Comparison of ENCODE assay signal across 9 cellular contexts in the genomic region with DNA sequence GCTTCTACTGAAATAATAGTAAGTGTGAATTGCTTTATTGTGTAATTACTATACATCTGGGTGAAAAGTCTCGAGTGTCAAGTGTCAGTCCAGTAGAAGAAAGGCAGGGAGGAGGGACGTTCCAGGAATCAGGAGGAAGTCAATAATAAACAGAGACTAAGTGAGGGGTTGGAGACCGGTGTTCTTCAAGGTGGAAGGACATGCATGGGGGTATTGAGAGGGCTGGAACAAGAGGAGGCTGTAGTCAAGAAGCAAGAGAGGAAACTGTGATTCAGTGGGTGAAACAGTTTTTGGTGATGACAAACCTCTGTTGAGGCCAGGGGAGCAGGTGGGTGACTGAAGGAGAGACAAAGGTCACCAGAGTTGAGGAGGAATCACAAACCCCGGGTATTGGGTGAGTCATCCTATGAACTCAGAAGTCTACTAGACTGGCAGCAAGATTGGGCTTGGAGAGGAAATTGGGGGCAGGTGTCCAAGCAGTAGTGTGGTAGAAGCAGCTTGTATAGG. TPM values are rescaled to one million over a fixed set of nuclear protein-coding genes. Genes with fewer than 3 reads are reported as not detected.
DNase-seq lines count a peak whose midpoint lies in the region; ATAC-seq, FAIRE-seq and TF ChIP-seq lines count a peak whose summit lies in the region.
"Had no signal": no experiment of that assay in that cellular context is flagged by ENCODE, and none has a peak within 500 bp of the region (broad histone marks: within the 10 kb centered on the region; RNA-seq: fewer than 3 reads in every experiment).

No MANE protein-coding gene starts in this region.

- DNase-seq in activated gamma-delta T cell treated with Interleukin-2 at 50 U/mL for 16 hours (peak; percentile 8), activated gamma-delta T cell (lab: John Stamatoyannopoulos, UW) (no peak), RKO (ENCODE audit: low spot score) (peak; percentile 85), GM12878 (ENCODE audit: low read depth, low spot score) (peak; percentile 27), H7 (no peak)
- peak; percentile 69 for DNase-seq in stimulated activated naive CD8-positive, alpha-beta T cell treated with anti-CD3 and anti-CD28 coated beads, Interleukin-15, Interleukin-2, amounts not matched to agents 100 U/mL and 50 U/mL, for 24 hours

- peaks cover 8% of the 10 kb centered on the region for H3K4me1 ChIP-seq in GM12878 (ENCODE audit: control insufficient read depth, insufficient read depth, low read length)
- H3K4me1 ChIP-seq: BLaER1 had no signal

- H3K27ac ChIP-seq in GM12878 (ENCODE audit: control insufficient read depth, insufficient read depth) = no peak overlapping the region
- H3K27ac ChIP-seq: BLaER1 had no signal

- peak; percentile 94 for ATAC-seq in GM12878
- peak; percentile 98 for ATAC-seq in stimulated activated naive CD8-positive, alpha-beta T cell treated with anti-CD3 and anti-CD28 coated beads, Interleukin-15, Interleukin-2, amounts not matched to agents 100 U/mL and 50 U/mL, for 24 hours
- no peak for ATAC-seq in GM21367 (IDR thresholded peaks at IDR 0.05; ENCODE audit: unreplicated experiment)
- ATAC-seq in GM18519 (IDR thresholded peaks at IDR 0.05; ENCODE audit: low FRiP score, unreplicated experiment) = no peak

- POLR2A ChIA-PET in GM12878 (lab: Charles Lee) = no interaction called here

- H3K9ac ChIP-seq in GM12878 (ENCODE audit: control insufficient read depth, insufficient read depth, low read length) = no peak overlapping the region
- H3K9ac ChIP-seq: BLaER1 had no signal

- H3K36me3 ChIP-seq in GM12878 (ENCODE audit: control insufficient read depth in 2 of 2, insufficient read depth in 2 of 2, low read length in 1 of 2) = no peaks in the 10 kb centered on the region
- no peaks in the 10 kb centered on the region for H3K36me3 ChIP-seq in H7 (replicated peaks; ENCODE audit: control insufficient read depth, insufficient read depth, low read length)
- H3K36me3 ChIP-seq: BLaER1 had no signal

- CTCF ChIA-PET in GM12878 (lab: Yijun Ruan, JAX) = no interaction called here

- H4K20me1 ChIP-seq in GM12878 (ENCODE audit: control insufficient read depth, insufficient read depth) = no peaks in the 10 kb centered on the region
- H4K20me1 ChIP-seq: BLaER1 had no signal

- H3K4me2 ChIP-seq in GM12878 (ENCODE audit: control insufficient read depth, insufficient read depth) = peak overlapping the region; percentile 17; the same call in 1 of the 2 replicates
- H3K4me2 ChIP-seq: BLaER1 had no signal

- TF ChIP-seq CTCF in GM12878 (IDR thresholded peaks at IDR 0.05 in 2 of 3, conservative IDR thresholded peaks at IDR 0.05 in 1 of 3; ENCODE audit: control insufficient read depth in 2 of 3, extremely low read depth in 1 of 3, insufficient read depth in 1 of 3, low read depth in 3 of 3, low read length in 3 of 3) = no peak

- no peak for TF ChIP-seq EP300 in GM12878 (IDR thresholded peaks at IDR 0.05; ENCODE audit: borderline replicate concordance in 1 of 2, control insufficient read depth in 1 of 2, low read depth in 2 of 2, low read length in 2 of 2)

- no peaks in the 10 kb centered on the region for H3K9me3 ChIP-seq in GM12878 (replicated peaks; ENCODE audit: control insufficient read depth, insufficient read depth, low read length)
- H3K9me3 ChIP-seq: BLaER1 had no signal

- peak; percentile 68 for FAIRE-seq in GM12878 (lab: Jason Lieb, UNC)

- SMC1A ChIA-PET in GM12878 (lab: Charles Lee; ENCODE audit: uncharacterized antibody, unreplicated experiment) = no interaction called here

- no peak overlapping the region for H3K4me3 ChIP-seq in GM12878
- no peak overlapping the region for H3K4me3 ChIP-seq in H7 (ENCODE audit: insufficient read depth, low read depth, low read length)
- H3K4me3 ChIP-seq: BLaER1 had no signal

- in situ Hi-C loops in GM12878 (cut with MboI) = no loop called here

- H3K27me3 ChIP-seq in GM12878 (replicated peaks in 1 of 2; ENCODE audit: control insufficient read depth in 2 of 2, insufficient read depth in 2 of 2, low read length in 1 of 2) = no peaks in the 10 kb centered on the region
- H3K27me3 ChIP-seq in H7 (ENCODE audit: control insufficient read depth, insufficient read depth, low read length) = no peaks in the 10 kb centered on the region; the same call in 1 of the 2 replicates
- H3K27me3 ChIP-seq: BLaER1 had no signal

- RAD21 ChIA-PET in GM12878 (lab: Charles Lee; ENCODE audit: unreplicated experiment) = no interaction called here

- H2AFZ ChIP-seq in GM12878 (ENCODE audit: control insufficient read depth, low read depth, low read length) = no peak overlapping the region

- intact Hi-C loops in GM12878 (cut with micrococcal nuclease; ENCODE audit: unreplicated experiment) = no loop called here

- TF ChIP-seq POLR2A in GM12878 (IDR thresholded peaks at IDR 0.05; ENCODE audit: low read depth, low read length) = no peak

- no peak for TF ChIP-seq RAD21 in GM12878 (IDR thresholded peaks at IDR 0.05; ENCODE audit: insufficient read depth, low read depth, low read length)

- 1% methylated on average over 4 of the region's 4 CpGs for WGBS in GM12878 (ENCODE audit: insufficient coverage, insufficient replicate concordance, low lambda C conversion rate, missing lambda C conversion rate)

- no TSS peak for BruUV-seq in GM12878 (replicated peaks; lab: Mats Ljungman, UMichigan)

- no peaks in the 10 kb centered on the region for H3K79me2 ChIP-seq in GM12878 (ENCODE audit: control insufficient read depth, insufficient read depth, low read length)

RNA-seq across cellular contexts. Expression of a gene that starts 11.6 kb away (rescaled TPM):
- 5.9 and 8.5 TPM in 2 replicates for total RNA-seq in GM12878 (2013; cell fraction: nucleolus; rRNA removed)
- 20.2 and 22.2 TPM in 2 replicates for total RNA-seq in GM12878 (2014; rRNA removed)
- 13.6 and 15.0 TPM in 2 replicates for total RNA-seq in GM12878 (2014; rRNA removed; fragmentation: Illumina TruSeq; extraction: Trizol)
- 24.8 and 25.5 TPM in 2 replicates for total RNA-seq in GM12878 (2021)
- 7.6 TPM for polyA plus RNA-seq in GM12878 (2011; ENCODE audit: low read depth)
- 15.7 and 24.3 TPM in 2 replicates for polyA plus RNA-seq in GM12878 (2011; rRNA removed)
- 28.5 and 32.2 TPM in 2 replicates for polyA plus RNA-seq in GM12878 (2011; cell fraction: cytosol; rRNA removed)
- polyA plus RNA-seq in GM12878 (2011; cell fraction: nucleus; rRNA removed) = 19.4 and 24.8 TPM in 2 replicates
- 8.5 and 11.0 TPM in 2 replicates for polyA plus RNA-seq in GM12878 (2012)
- 26.3 and 30.3 TPM in 2 replicates for polyA plus RNA-seq in GM12878 (2014; fragmentation: Illumina TruSeq; extraction: Trizol)
- polyA plus RNA-seq in GM12878 (2014; fragmentation: Nextera tagmentation; extraction: Ambion mirVana) = 1 to 10 TPM; 2.3 to 2.5 TPM
- 35.5 and 41.6 TPM in 2 replicates for polyA plus RNA-seq in GM12878 (2014; rRNA removed)
- polyA plus RNA-seq in GM12878 (2016; fragmentation: Nextera tagmentation; extraction: Ambion mirVana) = 1 to 10 TPM; 1.6 to 1.7 TPM
- 21.5 and 25.9 TPM in 2 replicates for polyA minus RNA-seq in GM12878 (2011; rRNA and poly(A)+ RNA removed)
- polyA minus RNA-seq in GM12878 (2011; cell fraction: cytosol; rRNA and poly(A)+ RNA removed) = 9.0 and 9.6 TPM in 2 replicates
- 3.3 and 7.8 TPM in 2 replicates for polyA minus RNA-seq in GM12878 (2011; cell fraction: nucleus; rRNA and poly(A)+ RNA removed)
- total RNA-seq in H7 (2014; rRNA removed; shearing (Covaris generic)) = 17.7 and 23.0 TPM in 2 replicates

RNA-seq across cellular contexts. Expression of a gene that starts 27.2 kb away (rescaled TPM):
- total RNA-seq in GM12878 (2013; cell fraction: nucleolus; rRNA removed) = 2.0 and 2.4 TPM in 2 replicates
- total RNA-seq in GM12878 (2014; rRNA removed) (6.3 and 7.0 TPM in 2 replicates), GM12878 (2014; rRNA removed; fragmentation: Illumina TruSeq; extraction: Trizol) (3.1 and 3.5 TPM in 2 replicates), GM12878 (2021) (8.1 and 8.9 TPM in 2 replicates)
- 1.0 TPM for polyA plus RNA-seq in GM12878 (2011; ENCODE audit: low read depth)
- polyA plus RNA-seq in GM12878 (2011; rRNA removed) (0.29 and 0.41 TPM in 2 replicates), GM12878 (2014; fragmentation: Illumina TruSeq; extraction: Trizol) (3.1 and 3.2 TPM in 2 replicates), GM12878 (2014; fragmentation: Nextera tagmentation; extraction: Ambion mirVana) (1 to 10 TPM in 1 of 2 experiments, under 1 TPM in 1; 0.63 to 1.8 TPM), GM12878 (2014; rRNA removed) (5.8 and 7.2 TPM in 2 replicates), GM12878 (2016; fragmentation: Nextera tagmentation; extraction: Ambion mirVana) (10 to 100 TPM in 1 of 2 experiments, 1 to 10 TPM in 1; 7.4 to 10.8 TPM)
- 0.78 and 1.0 TPM in 2 replicates for polyA plus RNA-seq in GM12878 (2011; cell fraction: cytosol; rRNA removed)
- polyA plus RNA-seq in GM12878 (2011; cell fraction: nucleus; rRNA removed) = 0.45 and 0.64 TPM in 2 replicates
- polyA plus RNA-seq in GM12878 (2012) = 1.8 and 2.6 TPM in 2 replicates
- 0.44 and 0.57 TPM in 2 replicates for polyA minus RNA-seq in GM12878 (2011; rRNA and poly(A)+ RNA removed)
- 1.6 TPM in 2 replicates for polyA minus RNA-seq in GM12878 (2011; cell fraction: cytosol; rRNA and poly(A)+ RNA removed)
- 0.73 and 0.86 TPM in 2 replicates for polyA minus RNA-seq in GM12878 (2011; cell fraction: nucleus; rRNA and poly(A)+ RNA removed)
- total RNA-seq in H7 (2014; rRNA removed; shearing (Covaris generic)) = 40.0 and 40.3 TPM in 2 replicates

RNA-seq across cellular contexts. Expression of a gene that starts 39.6 kb away (rescaled TPM):
- total RNA-seq in GM12878 (2013; cell fraction: nucleolus; rRNA removed) = 112 and 121 TPM in 2 replicates
- total RNA-seq in GM12878 (2014; rRNA removed) (42.7 and 45.0 TPM in 2 replicates), GM12878 (2014; rRNA removed; fragmentation: Illumina TruSeq; extraction: Trizol) (29.4 and 32.5 TPM in 2 replicates), GM12878 (2021) (40.2 and 43.3 TPM in 2 replicates)
- 25.0 TPM for polyA plus RNA-seq in GM12878 (2011; ENCODE audit: low read depth)
- polyA plus RNA-seq in GM12878 (2011; rRNA removed) (27.9 and 44.7 TPM in 2 replicates), GM12878 (2014; fragmentation: Illumina TruSeq; extraction: Trizol) (32.9 and 35.7 TPM in 2 replicates), GM12878 (2014; fragmentation: Nextera tagmentation; extraction: Ambion mirVana) (100 to 1,000 TPM in 1 of 2 experiments, 10 to 100 TPM in 1; 92.0 to 135 TPM), GM12878 (2014; rRNA removed) (68.2 and 69.9 TPM in 2 replicates), GM12878 (2016; fragmentation: Nextera tagmentation; extraction: Ambion mirVana) (10 to 100 TPM; 65.4 to 67.9 TPM)
- polyA plus RNA-seq in GM12878 (2011; cell fraction: cytosol; rRNA removed) = 61.6 and 76.5 TPM in 2 replicates
- polyA plus RNA-seq in GM12878 (2011; cell fraction: nucleus; rRNA removed) = 83.3 and 92.0 TPM in 2 replicates
- polyA plus RNA-seq in GM12878 (2012) = 27.6 and 38.4 TPM in 2 replicates
- 37.2 and 70.2 TPM in 2 replicates for polyA minus RNA-seq in GM12878 (2011; rRNA and poly(A)+ RNA removed)
- polyA minus RNA-seq in GM12878 (2011; cell fraction: cytosol; rRNA and poly(A)+ RNA removed) = 8.8 and 18.7 TPM in 2 replicates
- polyA minus RNA-seq in GM12878 (2011; cell fraction: nucleus; rRNA and poly(A)+ RNA removed) = 51.0 and 104 TPM in 2 replicates
- 34.4 and 35.2 TPM in 2 replicates for total RNA-seq in H7 (2014; rRNA removed; shearing (Covaris generic))

RNA-seq across cellular contexts. Expression of a gene that starts 45.9 kb away (rescaled TPM):
- 19.8 and 20.4 TPM in 2 replicates for total RNA-seq in GM12878 (2013; cell fraction: nucleolus; rRNA removed)
- total RNA-seq in GM12878 (2014; rRNA removed) (143 and 156 TPM in 2 replicates), GM12878 (2014; rRNA removed; fragmentation: Illumina TruSeq; extraction: Trizol) (316 and 330 TPM in 2 replicates), GM12878 (2021) (420 and 445 TPM in 2 replicates)
- 231 TPM for polyA plus RNA-seq in GM12878 (2011; ENCODE audit: low read depth)
- polyA plus RNA-seq in GM12878 (2011; rRNA removed) (365 and 451 TPM in 2 replicates), GM12878 (2014; fragmentation: Illumina TruSeq; extraction: Trizol) (367 and 459 TPM in 2 replicates), GM12878 (2014; fragmentation: Nextera tagmentation; extraction: Ambion mirVana) (100 to 1,000 TPM in 1 of 2 experiments, 10 to 100 TPM in 1; 84.5 to 350 TPM), GM12878 (2014; rRNA removed) (421 and 474 TPM in 2 replicates), GM12878 (2016; fragmentation: Nextera tagmentation; extraction: Ambion mirVana) (1,000 to 10,000 TPM; 1,175 to 1,218 TPM)
- 285 and 309 TPM in 2 replicates for polyA plus RNA-seq in GM12878 (2011; cell fraction: cytosol; rRNA removed)
- polyA plus RNA-seq in GM12878 (2011; cell fraction: nucleus; rRNA removed) = 272 and 315 TPM in 2 replicates
- 619 and 621 TPM in 2 replicates for polyA plus RNA-seq in GM12878 (2012)
- polyA minus RNA-seq in GM12878 (2011; rRNA and poly(A)+ RNA removed) = 58.5 and 111 TPM in 2 replicates
- 92.9 and 123 TPM in 2 replicates for polyA minus RNA-seq in GM12878 (2011; cell fraction: cytosol; rRNA and poly(A)+ RNA removed)
- 23.3 and 36.7 TPM in 2 replicates for polyA minus RNA-seq in GM12878 (2011; cell fraction: nucleus; rRNA and poly(A)+ RNA removed)
- total RNA-seq in H7 (2014; rRNA removed; shearing (Covaris generic)) = 154 and 185 TPM in 2 replicates

Comparison
In these comparisons a context has a peak if more than half of its experiments do, and no peak if none do; other contexts are left out.
1. DNase-seq: peak in activated gamma-delta T cell treated with Interleukin-2 at 50 U/mL for 16 hours (single experiment), RKO (single experiment), GM12878 (single experiment) and stimulated activated naive CD8-positive, alpha-beta T cell treated with anti-CD3 and anti-CD28 coated beads, Interleukin-15, Interleukin-2, amounts not matched to agents 100 U/mL and 50 U/mL, for 24 hours (single experiment); none in activated gamma-delta T cell (single experiment) and H7 (single experiment).
2. ATAC-seq: peak in GM12878 (single experiment) and stimulated activated naive CD8-positive, alpha-beta T cell treated with anti-CD3 and anti-CD28 coated beads, Interleukin-15, Interleukin-2, amounts not matched to agents 100 U/mL and 50 U/mL, for 24 hours (single experiment); none in GM21367 (single experiment) and GM18519 (single experiment).